Comparison of ENCODE assay signal across 19 cellular contexts in the genomic region with DNA sequence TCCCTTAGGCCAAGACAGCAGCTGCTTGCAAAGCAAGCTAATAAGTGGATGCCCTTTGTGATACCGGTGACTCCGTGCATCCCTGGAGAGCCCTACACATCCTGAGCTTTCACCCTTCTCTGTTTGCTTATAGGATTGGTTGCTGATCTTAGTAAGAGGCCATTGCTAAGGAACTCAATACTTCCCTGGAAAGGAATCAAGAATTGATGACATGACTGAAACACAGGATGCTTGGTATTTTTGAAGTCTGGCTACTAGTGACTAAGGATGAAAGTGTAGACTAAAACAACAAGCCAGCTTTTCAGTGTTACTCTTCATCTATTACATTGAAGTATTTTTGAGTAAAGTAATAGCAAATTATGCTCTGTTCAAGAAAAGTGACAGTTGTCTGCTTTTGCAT.
DNase-seq lines count a peak whose midpoint lies in the region; ATAC-seq and TF ChIP-seq lines count a peak whose summit lies in the region.
"Had no signal": no experiment of that assay in that cellular context is flagged by ENCODE, and none has a peak within 500 bp of the region (broad histone marks: within the 10 kb centered on the region; RNA-seq: fewer than 3 reads in every experiment).

No MANE protein-coding gene starts in this region.

- H3K4me2 ChIP-seq in GM23248 (ENCODE audit: unreplicated experiment) (peak overlapping the region; percentile 21), skeletal muscle satellite cell (ENCODE audit: low read length) (peak overlapping the region; percentile 60)
- H3K4me2 ChIP-seq: KMS-11 had no signal

- H4K20me1 ChIP-seq in GM23248 (ENCODE audit: insufficient read depth), result no peaks in the 10 kb centered on the region

- TF ChIP-seq CTCF in fibroblast of pulmonary artery (IDR thresholded peaks at IDR 0.05; ENCODE audit: low read length, missing control alignments), result no peak

- H3K27ac ChIP-seq in GM23248, result peak overlapping the region; percentile 49
- H3K27ac ChIP-seq: cardiac muscle cell, gastrocnemius medialis, KMS-11, left ventricle myocardium inferior, parathyroid adenoma, tibial artery had no signal

- H3K4me3 ChIP-seq in GM23248, result no peak overlapping the region
- H3K4me3 ChIP-seq in fibroblast of pulmonary artery (replicated peaks; ENCODE audit: low read depth, low read length), result no peak overlapping the region
- H3K4me3 ChIP-seq in skeletal muscle satellite cell (ENCODE audit: low read length), result peak overlapping the region; percentile 28
- H3K4me3 ChIP-seq: cardiac muscle cell, gastrocnemius medialis, left ventricle myocardium inferior, tibial artery had no signal

- POLR2A ChIA-PET in HEK293T (lab: Yijun Ruan, JAX), result no interaction called here

- peaks cover 54% of the 10 kb centered on the region for H3F3A ChIP-seq in GM23248 (ENCODE audit: insufficient read depth)

- no peak overlapping the region for H2AFZ ChIP-seq in GM23248
- H2AFZ ChIP-seq: parathyroid adenoma had no signal

- no peaks in the 10 kb centered on the region for H3K9me2 ChIP-seq in GM23248 (ENCODE audit: insufficient read depth)

- WGBS in GM23248 (ENCODE audit: low coverage in 1 of 2, low lambda C conversion rate in 2 of 2, missing lambda C conversion rate in 2 of 2), 2 experiments, result 95 to 97% methylated on average over 2 of the region's 2 CpGs

- DNase-seq in GM23248 (peak; percentile 86), fibroblast of pulmonary artery (ENCODE audit: low read depth) (peak; percentile 34), putamen (ENCODE audit: low spot score) (no peak), HEK293T (ENCODE audit: extremely low spot score) (no peak)
- no peak for DNase-seq in stimulated activated naive CD4-positive, alpha-beta T cell treated with Interleukin-2 at 50 U/mL for 16 hours (lab: John Stamatoyannopoulos, UW)
- DNase-seq: activated naive CD4-positive, alpha-beta T cell treated with anti-CD3 and anti-CD28 coated beads, Interleukin-2, amount 10 ng/mL, durations not matched to agents 7 days and 5 days; activated T-cell treated with anti-CD3 and anti-CD28 coated beads, Interleukin-2, amount 50 U/mL, for 24 hours; effector memory CD4-positive, alpha-beta T cell; gastrocnemius medialis; left ventricle myocardium inferior; NCI-H345; NK-92 treated with Interleukin-12 subunit alpha and Interleukin-12 subunit beta, amount 100 ng/mL, for 24 hours; tibial artery had no signal

- no peaks in the 10 kb centered on the region for H3K9me3 ChIP-seq in GM23248 (ENCODE audit: low read depth)
- H3K9me3 ChIP-seq in skeletal muscle satellite cell (replicated peaks; ENCODE audit: low read length), result no peaks in the 10 kb centered on the region
- H3K9me3 ChIP-seq: gastrocnemius medialis, left ventricle myocardium inferior, tibial artery had no signal

- H3K27me3 ChIP-seq in GM23248 (replicated peaks; ENCODE audit: insufficient read depth) (no peaks in the 10 kb centered on the region), skeletal muscle satellite cell (ENCODE audit: control insufficient read depth, insufficient read depth, low read length) (no peaks in the 10 kb centered on the region)
- H3K27me3 ChIP-seq: cardiac muscle cell, gastrocnemius medialis, tibial artery had no signal

- ATAC-seq in SK-N-SH treated with all-trans-retinoic acid at 6 μM for 48 hours, result peak; percentile 54
- ATAC-seq: gastrocnemius medialis; stimulated activated effector memory CD8-positive, alpha-beta T cell treated with anti-CD3 and anti-CD28 coated beads, Interleukin-12 subunit alpha, Interleukin-12 subunit beta, amount 100 ng/mL, for 72 hours had no signal

- no peaks in the 10 kb centered on the region for H3K79me2 ChIP-seq in GM23248 (ENCODE audit: insufficient read depth)
- H3K79me2 ChIP-seq: parathyroid adenoma had no signal

- in situ Hi-C loops in GM23248 (cut with MboI), result no loop called here

- H3K36me3 ChIP-seq in GM23248 (ENCODE audit: low read depth) (no peaks in the 10 kb centered on the region), skeletal muscle satellite cell (ENCODE audit: insufficient read depth, low read length) (no peaks in the 10 kb centered on the region)
- H3K36me3 ChIP-seq: cardiac muscle cell, gastrocnemius medialis, left ventricle myocardium inferior, tibial artery had no signal

- peaks cover 60% of the 10 kb centered on the region for H3K4me1 ChIP-seq in GM23248 (ENCODE audit: insufficient read depth)
- peaks cover 58% of the 10 kb centered on the region for H3K4me1 ChIP-seq in skeletal muscle satellite cell (ENCODE audit: control insufficient read depth, insufficient read depth, low read length)
- H3K4me1 ChIP-seq: gastrocnemius medialis, parathyroid adenoma had no signal

- no peak overlapping the region for H3K9ac ChIP-seq in GM23248
- H3K9ac ChIP-seq in skeletal muscle satellite cell (ENCODE audit: low read depth, low read length), result peak overlapping the region; percentile 18
- H3K9ac ChIP-seq: KMS-11, parathyroid adenoma had no signal

- CTCF ChIA-PET in HEK293T (lab: Yijun Ruan, JAX), result no interaction called here

TF ChIP-seq in SK-N-SH treated with all-trans-retinoic acid at 6 μM for 48 hours, 23 proteins besides CTCF, POLR2A, EP300 and RAD21:
- no peak for TF ChIP-seq ZNF565 (CRISPR knock-in tag; conservative IDR thresholded peaks at IDR 0.05; ENCODE audit: low read depth)
- no peak for TF ChIP-seq TOX (CRISPR knock-in tag; IDR thresholded peaks at IDR 0.05; ENCODE audit: borderline replicate concordance)
- TF ChIP-seq SNAI2 (CRISPR knock-in tag; IDR thresholded peaks at IDR 0.05), result no peak
- TF ChIP-seq RARB (CRISPR knock-in tag; IDR thresholded peaks at IDR 0.05), result no peak
- no peak for TF ChIP-seq OSR1 (CRISPR knock-in tag; IDR thresholded peaks at IDR 0.05)
- no peak for TF ChIP-seq ZNF8 (CRISPR knock-in tag; IDR thresholded peaks at IDR 0.05)

TF ChIP-seq in HEK293T, 16 proteins besides CTCF, POLR2A, EP300 and RAD21:
- TF ChIP-seq BHLHE40 (IDR thresholded peaks at IDR 0.05; ENCODE audit: borderline replicate concordance) (no peak), FOXM1 (IDR thresholded peaks at IDR 0.05; ENCODE audit: borderline replicate concordance) (no peak), FOXK2 (IDR thresholded peaks at IDR 0.05) (no peak), NFRKB (IDR thresholded peaks at IDR 0.05) (no peak), SP1 (IDR thresholded peaks at IDR 0.05) (no peak), FOXA1 (IDR thresholded peaks at IDR 0.05) (no peak), SUZ12 (IDR thresholded peaks at IDR 0.05) (no peak), HDGF (IDR thresholded peaks at IDR 0.05; ENCODE audit: borderline replicate concordance) (no peak), L3MBTL2 (conservative IDR thresholded peaks at IDR 0.05) (no peak), ZNF384 (IDR thresholded peaks at IDR 0.05) (no peak)
- TF ChIP-seq, protein P1, sequence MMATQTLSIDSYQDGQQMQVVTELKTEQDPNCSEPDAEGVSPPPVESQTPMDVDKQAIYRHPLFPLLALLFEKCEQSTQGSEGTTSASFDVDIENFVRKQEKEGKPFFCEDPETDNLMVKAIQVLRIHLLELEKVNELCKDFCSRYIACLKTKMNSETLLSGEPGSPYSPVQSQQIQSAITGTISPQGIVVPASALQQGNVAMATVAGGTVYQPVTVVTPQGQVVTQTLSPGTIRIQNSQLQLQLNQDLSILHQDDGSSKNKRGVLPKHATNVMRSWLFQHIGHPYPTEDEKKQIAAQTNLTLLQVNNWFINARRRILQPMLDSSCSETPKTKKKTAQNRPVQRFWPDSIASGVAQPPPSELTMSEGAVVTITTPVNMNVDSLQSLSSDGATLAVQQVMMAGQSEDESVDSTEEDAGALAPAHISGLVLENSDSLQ (IDR thresholded peaks at IDR 0.05), result no peak

Comparison
In these comparisons a context has a peak if more than half of its experiments do, and no peak if none do; other contexts are left out.
1. DNase-seq: peak in GM23248 (single experiment) and fibroblast of pulmonary artery (single experiment); none in stimulated activated naive CD4-positive, alpha-beta T cell treated with Interleukin-2 at 50 U/mL for 16 hours (single experiment), putamen (single experiment) and HEK293T (single experiment).